In the genomic region with DNA sequence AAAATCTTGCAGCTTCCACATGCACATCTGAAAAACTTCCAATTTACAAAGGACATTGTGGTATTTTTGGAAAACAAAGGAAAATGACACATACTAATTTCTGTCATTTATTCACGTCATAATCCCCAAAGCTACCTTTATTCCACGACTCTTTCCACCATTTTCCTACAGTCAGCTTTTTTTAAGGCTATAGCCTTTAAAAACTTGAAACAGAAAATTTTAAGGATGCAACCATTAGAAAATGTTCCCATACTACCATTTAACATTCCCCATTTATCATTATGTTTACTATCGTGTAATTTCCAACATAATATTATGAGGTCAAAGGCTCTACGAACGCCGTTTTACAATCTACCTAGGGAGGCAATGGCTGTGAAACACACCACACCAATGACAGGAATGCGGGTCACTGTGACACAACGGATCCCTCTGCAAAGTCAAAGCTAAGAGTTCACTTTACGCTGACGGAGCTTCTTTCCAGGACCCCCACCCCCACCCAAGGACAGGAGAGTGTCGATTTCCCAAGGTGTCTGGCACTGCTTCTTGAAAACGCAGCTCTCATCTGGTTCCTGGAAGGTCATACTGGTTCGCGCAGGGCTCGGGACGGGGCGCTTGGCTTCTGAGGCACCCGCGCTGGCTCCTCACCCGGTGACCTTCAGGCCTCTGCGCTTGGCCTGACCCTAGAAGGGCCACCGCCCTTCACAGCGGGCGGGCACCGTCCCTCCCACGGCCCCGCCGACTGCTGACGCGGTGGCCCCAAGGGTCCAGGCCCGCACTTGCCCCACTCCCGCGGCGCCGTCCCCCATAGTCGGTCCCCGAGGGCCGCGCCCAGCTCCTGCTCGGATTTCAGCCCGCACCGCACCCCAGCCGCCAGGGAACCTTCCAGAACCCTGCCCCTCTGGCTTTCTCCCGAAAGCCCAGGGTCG, we compare ENCODE assay signal across 8 cellular contexts. TPM values are rescaled to one million over a fixed set of nuclear protein-coding genes. Genes with fewer than 3 reads are reported as not detected.
DNase-seq lines count a peak whose midpoint lies in the region; ATAC-seq and TF ChIP-seq lines count a peak whose summit lies in the region.

No MANE protein-coding gene starts in this region.

- H3K36me3 Mint-ChIP-seq in activated naive CD4-positive, alpha-beta T cell treated with anti-CD3 and anti-CD28 coated beads, Interleukin-2, amount 50 U/mL, for 24 hours, result no peaks in the 10 kb centered on the region
- no peaks in the 10 kb centered on the region for H3K36me3 Mint-ChIP-seq in osteocyte (ENCODE audit: unreplicated experiment)

- H3K9me3 ChIP-seq in BLaER1, result no peaks in the 10 kb centered on the region

- H3K4me3 ChIP-seq in BLaER1, result peak overlapping the region; percentile 77

- no peaks in the 10 kb centered on the region for H3K36me3 ChIP-seq in BLaER1

- in situ Hi-C loops in ACHN (cut with HindIII; ENCODE audit: low pct_ligation_motif_present, low pct_unique_long_range_greater_than_20kb, low sequenced_read_pairs), result no loop called here

- H3K9me3 Mint-ChIP-seq in activated naive CD4-positive, alpha-beta T cell treated with anti-CD3 and anti-CD28 coated beads, Interleukin-2, amount 50 U/mL, for 24 hours, result no peaks in the 10 kb centered on the region
- H3K9me3 Mint-ChIP-seq in osteocyte (ENCODE audit: unreplicated experiment), result no peaks in the 10 kb centered on the region

- H3K27me3 Mint-ChIP-seq in activated naive CD4-positive, alpha-beta T cell treated with anti-CD3 and anti-CD28 coated beads, Interleukin-2, amount 50 U/mL, for 24 hours, result peaks cover 9% of the 10 kb centered on the region
- no peaks in the 10 kb centered on the region for H3K27me3 Mint-ChIP-seq in osteocyte (ENCODE audit: unreplicated experiment)

- peaks cover 20% of the 10 kb centered on the region for H3K4me1 Mint-ChIP-seq in activated naive CD4-positive, alpha-beta T cell treated with anti-CD3 and anti-CD28 coated beads, Interleukin-2, amount 50 U/mL, for 24 hours
- H3K4me1 Mint-ChIP-seq in osteocyte (ENCODE audit: unreplicated experiment), result peaks cover 21% of the 10 kb centered on the region

- peak overlapping the region; percentile 90 for H3K9ac ChIP-seq in BLaER1

- H3K27ac Mint-ChIP-seq in activated naive CD4-positive, alpha-beta T cell treated with anti-CD3 and anti-CD28 coated beads, Interleukin-2, amount 50 U/mL, for 24 hours, result peak overlapping the region; percentile 55
- peak overlapping the region; percentile 80 for H3K27ac Mint-ChIP-seq in osteocyte (ENCODE audit: unreplicated experiment)

- peak overlapping the region; percentile 89 for H3K4me2 ChIP-seq in BLaER1

- H3K4me1 ChIP-seq in BLaER1, result peaks cover 13% of the 10 kb centered on the region

- no peaks in the 10 kb centered on the region for H3K27me3 ChIP-seq in BLaER1

- intact Hi-C loops in Right ventricle myocardium inferior (cut with DNase I), result loop anchor here (5.0 kb wide), 3 partner anchors 49 to 109 kb away; a partner anchor contains a TSS

- H3K4me3 Mint-ChIP-seq in activated naive CD4-positive, alpha-beta T cell treated with anti-CD3 and anti-CD28 coated beads, Interleukin-2, amount 50 U/mL, for 24 hours, result peak overlapping the region; percentile 81
- H3K4me3 Mint-ChIP-seq in osteocyte (ENCODE audit: unreplicated experiment), result peak overlapping the region; percentile 75

- DNase-seq in Right ventricle myocardium inferior (ENCODE audit: missing footprints), result peak; percentile 81
- DNase-seq in osteocyte (ENCODE audit: extremely low spot score, unreplicated experiment), result no peak
- DNase-seq in ACHN, result no peak
- no peak for DNase-seq in NCI-H1048 (lab: John Stamatoyannopoulos, UW)

- no peak for TF ChIP-seq CTCF in osteocyte (IDR thresholded peaks at IDR 0.05)

- ATAC-seq in GM19328 (IDR thresholded peaks at IDR 0.05; ENCODE audit: unreplicated experiment) (peak; percentile 30), HG03442 (IDR thresholded peaks at IDR 0.05; ENCODE audit: unreplicated experiment) (peak; percentile 38), Right ventricle myocardium inferior (peak; percentile 75)

- no peaks in the 10 kb centered on the region for H4K20me1 ChIP-seq in BLaER1

- peak overlapping the region; percentile 91 for H3K27ac ChIP-seq in BLaER1

RNA-seq across cellular contexts. Expression of a gene that starts 50.6 kb away (rescaled TPM):
- total RNA-seq in Right ventricle myocardium inferior, result 13.7 TPM
- 18.7 and 45.3 TPM in 2 replicates for total RNA-seq in osteocyte
